8 cellular contexts compared by ENCODE assay signal in genomic region chr10:71748671-71749191, GRCh38. TPM values are rescaled to one million over a fixed set of nuclear protein-coding genes. Genes with fewer than 3 reads are reported as not detected.
DNase-seq lines count a peak whose midpoint lies in the region; ATAC-seq, FAIRE-seq and TF ChIP-seq lines count a peak whose summit lies in the region.

No MANE protein-coding gene starts in this region.

- dilution Hi-C loops in endothelial cell of umbilical vein (cut with MboI; ENCODE audit: extremely low pct_ligation_motif_present, low sequenced_read_pairs), result no loop called here

- no peaks in the 10 kb centered on the region for H3K79me2 ChIP-seq in endothelial cell of umbilical vein (ENCODE audit: control insufficient read depth, insufficient read depth, low read length)

- CTCF ChIA-PET in endothelial cell of umbilical vein (lab: Charles Lee), result interaction anchor here (0.7 to 1.6 kb wide), 11 partner anchors 9 to 429 kb away, joined by 3 to 5 read pairs (median 4); no protein-coding TSS in a partner anchor

- no peaks in the 10 kb centered on the region for H3K27me3 ChIP-seq in endothelial cell of umbilical vein (ENCODE audit: control insufficient read depth in 2 of 2, insufficient read depth in 2 of 2, low read length in 2 of 2)

- no peak overlapping the region for H3K9ac ChIP-seq in endothelial cell of umbilical vein (replicated peaks; ENCODE audit: extremely low read depth, insufficient read depth, low read length)

- no peak overlapping the region for H3K4me2 ChIP-seq in endothelial cell of umbilical vein (ENCODE audit: insufficient read depth, low read length)

- H2AFZ ChIP-seq in endothelial cell of umbilical vein (ENCODE audit: low read depth, low read length), result peak overlapping the region; percentile 74

- no TSS peak for BruUV-seq in endothelial cell of umbilical vein (replicated peaks; lab: Mats Ljungman, UMichigan)

- no peaks in the 10 kb centered on the region for H4K20me1 ChIP-seq in endothelial cell of umbilical vein (replicated peaks; ENCODE audit: control insufficient read depth, extremely low read depth, insufficient read depth, low read length)

- H3K4me3 Mint-ChIP-seq in activated CD4-positive, alpha-beta T cell treated with anti-CD3 and anti-CD28 coated beads, Interleukin-2, amount 10 ng/mL, durations not matched to agents 24 days and 14 days, result peak overlapping the region; percentile 78

- ATAC-seq in HG03175 (IDR thresholded peaks at IDR 0.05; ENCODE audit: unreplicated experiment), result peak; percentile 58

- H3K9me1 ChIP-seq in endothelial cell of umbilical vein (replicated peaks; ENCODE audit: control insufficient read depth, extremely low read depth, insufficient read depth, low read length), result no peaks in the 10 kb centered on the region

- H3K9me3 ChIP-seq in endothelial cell of umbilical vein (replicated peaks; ENCODE audit: control insufficient read depth, insufficient read depth, low read length), result no peaks in the 10 kb centered on the region

- H3K9me3 Mint-ChIP-seq in activated CD4-positive, alpha-beta T cell treated with anti-CD3 and anti-CD28 coated beads, Interleukin-2, amount 10 ng/mL, durations not matched to agents 24 days and 14 days, result no peaks in the 10 kb centered on the region

- H3K27ac ChIP-seq in endothelial cell of umbilical vein (ENCODE audit: insufficient read depth, low read depth, low read length), result no peak overlapping the region

- H3K4me1 ChIP-seq in endothelial cell of umbilical vein (ENCODE audit: control insufficient read depth, extremely low read depth, insufficient read depth, low read length), result peaks cover 15% of the 10 kb centered on the region

- DNase-seq in GM12892 (ENCODE audit: insufficient read length) (peak; percentile 64), endothelial cell of umbilical vein (ENCODE audit: low read depth, low spot score) (peak; percentile 50), putamen (ENCODE audit: low spot score) (peak; percentile 44), NCI-H510A (lab: John Stamatoyannopoulos, UW) (no peak), EL (no peak), DMS53 treated with DMSO at 0.1 percent for 48 hours (lab: John Stamatoyannopoulos, UW; ENCODE audit: unreplicated experiment) (no peak)
- peak; percentile 95 for DNase-seq in activated CD4-positive, alpha-beta T cell treated with anti-CD3 and anti-CD28 coated beads, Interleukin-2, amount 10 ng/mL, durations not matched to agents 24 days and 14 days

- H3K27me3 Mint-ChIP-seq in activated CD4-positive, alpha-beta T cell treated with anti-CD3 and anti-CD28 coated beads, Interleukin-2, amount 10 ng/mL, durations not matched to agents 24 days and 14 days, result no peaks in the 10 kb centered on the region

- TF ChIP-seq POLR2A in GM12892 (IDR thresholded peaks at IDR 0.05; ENCODE audit: low read depth, low read length) (no peak; the same call in 1 of the 2 replicates), endothelial cell of umbilical vein (IDR thresholded peaks at IDR 0.05; ENCODE audit: low read depth, low read length) (no peak)

- no peaks in the 10 kb centered on the region for H3K36me3 ChIP-seq in endothelial cell of umbilical vein (ENCODE audit: control insufficient read depth in 2 of 2, extremely low read depth in 1 of 2, insufficient read depth in 2 of 2, low read length in 2 of 2)

- peak in 1 of 2 donors; percentile 22 for TF ChIP-seq CTCF in endothelial cell of umbilical vein (IDR thresholded peaks at IDR 0.05; ENCODE audit: extremely low read depth in 1 of 2, insufficient read depth in 1 of 2, low read depth in 1 of 2, low read length in 2 of 2)

- H3K4me3 ChIP-seq in endothelial cell of umbilical vein (replicated peaks in 1 of 3; ENCODE audit: insufficient read depth in 1 of 3, low read depth in 1 of 3, low read length in 3 of 3), result no peak overlapping the region

- peak overlapping the region; percentile 99 for H3K27ac Mint-ChIP-seq in activated CD4-positive, alpha-beta T cell treated with anti-CD3 and anti-CD28 coated beads, Interleukin-2, amount 10 ng/mL, durations not matched to agents 24 days and 14 days

- peaks cover 91% of the 10 kb centered on the region for H3K4me1 Mint-ChIP-seq in activated CD4-positive, alpha-beta T cell treated with anti-CD3 and anti-CD28 coated beads, Interleukin-2, amount 10 ng/mL, durations not matched to agents 24 days and 14 days

- FAIRE-seq in GM12892 (lab: Jason Lieb, UNC) (peak; percentile 76), endothelial cell of umbilical vein (lab: Jason Lieb, UNC) (peak; percentile 89)

- peaks cover 60% of the 10 kb centered on the region for H3K36me3 Mint-ChIP-seq in activated CD4-positive, alpha-beta T cell treated with anti-CD3 and anti-CD28 coated beads, Interleukin-2, amount 10 ng/mL, durations not matched to agents 24 days and 14 days (ENCODE audit: low read depth)

- intact Hi-C loops in activated CD4-positive, alpha-beta T cell treated with anti-CD3 and anti-CD28 coated beads, Interleukin-2, amount 10 ng/mL, durations not matched to agents 24 days and 14 days (cut with micrococcal nuclease), result loop anchor here (1.0 to 10.0 kb wide), 4 partner anchors 8 to 336 kb away; partner anchors contain the start of genes SPOCK2 and VSIR
- intact Hi-C loops in endothelial cell of umbilical vein (cut with micrococcal nuclease), result loop anchor here (2.0 kb wide), 1 partner anchor 18 kb away; no protein-coding TSS in a partner anchor

- POLR2A ChIA-PET in endothelial cell of umbilical vein (lab: Charles Lee), result no interaction called here

TF ChIP-seq in endothelial cell of umbilical vein, 7 proteins besides CTCF, POLR2A, EP300 and RAD21:
- TF ChIP-seq GATA2 (IDR thresholded peaks at IDR 0.05; ENCODE audit: insufficient read depth, insufficient read length, low read depth, low read length), result no peak
- TF ChIP-seq MAX (IDR thresholded peaks at IDR 0.05; ENCODE audit: insufficient read depth, insufficient read length), result no peak
- TF ChIP-seq MYC (IDR thresholded peaks at IDR 0.05; ENCODE audit: low read depth, low read length), result no peak
- no peak for TF ChIP-seq JUN (IDR thresholded peaks at IDR 0.05; ENCODE audit: borderline replicate concordance, insufficient read depth, insufficient read length, low read depth)
- no peak for TF ChIP-seq POLR2AphosphoS5 (IDR thresholded peaks at IDR 0.05; ENCODE audit: insufficient read depth, low read depth, low read length)
- TF ChIP-seq FOS (IDR thresholded peaks at IDR 0.05; ENCODE audit: borderline replicate concordance, insufficient read depth, low read length), result no peak
- no peak for TF ChIP-seq EZH2 (IDR thresholded peaks at IDR 0.05; ENCODE audit: borderline replicate concordance, low read depth, low read length, severe bottlenecking)

RNA-seq across cellular contexts. Expression of gene VSIR, which starts 24.6 kb away (rescaled TPM):
- polyA plus RNA-seq in GM12892 (2012; ENCODE audit: missing spikeins), result 2.6 TPM
- total RNA-seq in activated CD4-positive, alpha-beta T cell treated with anti-CD3 and anti-CD28 coated beads, Interleukin-2, amount 10 ng/mL, durations not matched to agents 24 days and 14 days, result 125 and 131 TPM in 2 replicates
- 4.9 and 5.1 TPM in 2 replicates for total RNA-seq in endothelial cell of umbilical vein
- polyA plus RNA-seq in endothelial cell of umbilical vein, result 6.3 and 8.0 TPM in 2 replicates
- 4.9 and 5.5 TPM in 2 replicates for polyA plus RNA-seq in endothelial cell of umbilical vein (2011; cell fraction: cytosol; rRNA removed)
- 3.7 and 5.2 TPM in 2 replicates for polyA plus RNA-seq in endothelial cell of umbilical vein (2011; cell fraction: nucleus; rRNA removed)
- polyA plus RNA-seq in endothelial cell of umbilical vein (2012), result 5.5 and 6.3 TPM in 2 replicates
- 3.4 and 4.7 TPM in 2 replicates for polyA minus RNA-seq in endothelial cell of umbilical vein
- 4.0 TPM for polyA minus RNA-seq in endothelial cell of umbilical vein (2011; cell fraction: cytosol; rRNA and poly(A)+ RNA removed)
- polyA minus RNA-seq in endothelial cell of umbilical vein (2011; cell fraction: nucleus; rRNA and poly(A)+ RNA removed), result 4.3 and 5.4 TPM in 2 replicates

RNA-seq across cellular contexts. Expression of gene C10orf105, which starts 29.2 kb away (rescaled TPM):
- 0.11 TPM for polyA plus RNA-seq in GM12892 (2012; ENCODE audit: missing spikeins)
- 0.26 and 0.33 TPM in 2 replicates for total RNA-seq in activated CD4-positive, alpha-beta T cell treated with anti-CD3 and anti-CD28 coated beads, Interleukin-2, amount 10 ng/mL, durations not matched to agents 24 days and 14 days
- not detected in 2 replicates for total RNA-seq in endothelial cell of umbilical vein
- not detected in 2 replicates for polyA plus RNA-seq in endothelial cell of umbilical vein
- polyA plus RNA-seq in endothelial cell of umbilical vein (2011; cell fraction: cytosol; rRNA removed), result not detected in 2 replicates
- not detected in 2 replicates for polyA plus RNA-seq in endothelial cell of umbilical vein (2011; cell fraction: nucleus; rRNA removed)
- not detected in 2 replicates for polyA plus RNA-seq in endothelial cell of umbilical vein (2012)
- polyA minus RNA-seq in endothelial cell of umbilical vein, result not detected in 2 replicates
- polyA minus RNA-seq in endothelial cell of umbilical vein (2011; cell fraction: cytosol; rRNA and poly(A)+ RNA removed), result not detected
- polyA minus RNA-seq in endothelial cell of umbilical vein (2011; cell fraction: nucleus; rRNA and poly(A)+ RNA removed), result not detected in 2 replicates

Comparison
In these comparisons a context has a peak if more than half of its experiments do, and no peak if none do; other contexts are left out.
1. DNase-seq: peak in GM12892 (single experiment), activated CD4-positive, alpha-beta T cell treated with anti-CD3 and anti-CD28 coated beads, Interleukin-2, amount 10 ng/mL, durations not matched to agents 24 days and 14 days (single experiment), endothelial cell of umbilical vein (single experiment) and putamen (single experiment); none in NCI-H510A (single experiment), EL (single experiment) and DMS53 treated with DMSO at 0.1 percent for 48 hours (single experiment).
2. RNA of gene VSIR, which starts 24.6 kb away (total RNA-seq): 125 to 131 TPM in activated CD4-positive, alpha-beta T cell treated with anti-CD3 and anti-CD28 coated beads, Interleukin-2, amount 10 ng/mL, durations not matched to agents 24 days and 14 days; 4.9 to 5.1 TPM in endothelial cell of umbilical vein; every median in the first group is over 10 times any median in the second.